In the genomic region with DNA sequence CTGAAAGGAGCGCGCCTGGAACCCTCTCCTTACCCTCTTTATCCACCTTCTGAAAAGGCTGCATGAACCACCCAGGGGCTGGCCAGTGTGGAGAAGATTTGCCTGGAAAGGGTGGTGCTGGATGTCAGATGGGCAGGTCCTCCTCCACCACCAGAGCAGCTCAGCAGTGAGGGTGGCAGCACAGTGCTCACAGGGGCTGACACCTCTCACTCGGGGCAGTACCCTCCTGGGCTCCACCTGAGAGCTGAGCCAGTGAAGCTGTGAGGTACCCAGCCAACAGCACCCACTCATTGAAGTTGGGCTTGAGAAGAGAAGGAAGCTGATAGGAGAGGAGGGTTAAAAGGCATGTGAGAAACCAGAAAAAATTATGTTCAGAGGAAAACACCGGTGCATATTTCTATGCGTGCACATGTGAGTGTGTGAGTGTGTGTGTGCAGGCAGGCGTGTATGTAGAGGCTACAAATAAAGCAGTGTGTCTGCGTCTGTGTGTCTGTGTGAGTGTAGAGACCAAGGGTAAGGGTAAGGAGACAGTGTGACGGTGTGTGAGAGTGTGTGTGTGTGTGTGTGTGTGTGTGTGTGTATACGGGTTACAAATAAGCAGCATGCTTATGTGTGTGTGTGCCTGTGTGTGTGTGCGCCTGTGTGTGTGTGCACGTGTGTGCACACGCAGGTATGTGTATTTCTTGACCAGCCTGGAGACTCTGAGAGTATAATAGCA, we compare ENCODE assay signal across 19 cellular contexts. TPM values are rescaled to one million over a fixed set of nuclear protein-coding genes. Genes with fewer than 3 reads are reported as not detected.
DNase-seq lines count a peak whose midpoint lies in the region; ATAC-seq, FAIRE-seq and TF ChIP-seq lines count a peak whose summit lies in the region.
"Had no signal": no experiment of that assay in that cellular context is flagged by ENCODE, and none has a peak within 500 bp of the region (broad histone marks: within the 10 kb centered on the region; RNA-seq: fewer than 3 reads in every experiment).

No MANE protein-coding gene starts in this region.

- no peaks in the 10 kb centered on the region for H3K27me3 ChIP-seq in Loucy (ENCODE audit: insufficient read depth, low read length, poor library complexity, severe bottlenecking)
- no peaks in the 10 kb centered on the region for H3K27me3 ChIP-seq in fibroblast of lung (ENCODE audit: control insufficient read depth, insufficient read depth, low read length)
- H3K27me3 ChIP-seq: cardiac muscle cell had no signal

- H3K9ac ChIP-seq in Loucy (ENCODE audit: low read depth, low read length, poor library complexity, severe bottlenecking) = peak overlapping the region; percentile 25
- H3K9ac ChIP-seq in fibroblast of lung (ENCODE audit: insufficient read depth, low read length) = peak overlapping the region; percentile 21

- TF ChIP-seq CTCF in Loucy (conservative IDR thresholded peaks at IDR 0.05; ENCODE audit: low read length) (no peak), fibroblast of lung (conservative IDR thresholded peaks at IDR 0.05 in 1 of 2, IDR thresholded peaks at IDR 0.05 in 1 of 2; ENCODE audit: low read depth in 1 of 2, low read length in 2 of 2) (no peak)

- H3K36me3 ChIP-seq in Loucy (ENCODE audit: insufficient read depth, low read length) = no peaks in the 10 kb centered on the region
- H3K36me3 ChIP-seq in fibroblast of lung (ENCODE audit: control insufficient read depth, insufficient read depth, low read length) = no peaks in the 10 kb centered on the region
- H3K36me3 ChIP-seq: cardiac muscle cell had no signal

- H3K4me1 ChIP-seq in Loucy (ENCODE audit: insufficient read depth, low read length, poor library complexity, severe bottlenecking) (peaks cover 7% of the 10 kb centered on the region), fibroblast of lung (ENCODE audit: control insufficient read depth, extremely low read depth, insufficient read depth, low read length) (peaks cover 15% of the 10 kb centered on the region)

- peak overlapping the region; percentile 59 for H3K27ac ChIP-seq in fibroblast of lung (ENCODE audit: insufficient read depth, low read length)
- H3K27ac ChIP-seq: cardiac muscle cell had no signal

- H3K4me2 ChIP-seq in Loucy (ENCODE audit: low read depth, low read length, poor library complexity, severe bottlenecking) (no peak overlapping the region), fibroblast of lung (ENCODE audit: extremely low read depth, insufficient read depth, low read length) (no peak overlapping the region)

- no peak overlapping the region for H3K4me3 Mint-ChIP-seq in stimulated activated effector memory CD8-positive, alpha-beta T cell treated with anti-CD3 and anti-CD28 coated beads, Interleukin-12 subunit alpha, Interleukin-12 subunit beta, amount 100 ng/mL, for 72 hours
- H3K4me3 Mint-ChIP-seq: CD4-positive, CD25-positive, alpha-beta regulatory T cell; immature natural killer cell had no signal

- no peaks in the 10 kb centered on the region for H3K9me2 ChIP-seq in Loucy (replicated peaks; ENCODE audit: low read depth, low read length)

- H3K27ac Mint-ChIP-seq in stimulated activated effector memory CD8-positive, alpha-beta T cell treated with anti-CD3 and anti-CD28 coated beads, Interleukin-12 subunit alpha, Interleukin-12 subunit beta, amount 100 ng/mL, for 72 hours = no peak overlapping the region
- H3K27ac Mint-ChIP-seq: CD4-positive, CD25-positive, alpha-beta regulatory T cell; immature natural killer cell had no signal

- no peaks in the 10 kb centered on the region for H3K79me2 ChIP-seq in Loucy (ENCODE audit: insufficient read depth, low read length)
- no peaks in the 10 kb centered on the region for H3K79me2 ChIP-seq in fibroblast of lung (ENCODE audit: control insufficient read depth, insufficient read depth, low read length)

- peak; percentile 5 for FAIRE-seq in GM12891 (lab: Jason Lieb, UNC)
- FAIRE-seq: GM12892 had no signal

- no peak for TF ChIP-seq POLR2A in GM12891 (IDR thresholded peaks at IDR 0.05; ENCODE audit: low read depth, low read length)

- ATAC-seq in stimulated activated effector memory CD8-positive, alpha-beta T cell treated with anti-CD3 and anti-CD28 coated beads, Interleukin-12 subunit alpha, Interleukin-12 subunit beta, amount 100 ng/mL, for 72 hours = peak; percentile 46
- ATAC-seq in HG03159 (IDR thresholded peaks at IDR 0.05; ENCODE audit: unreplicated experiment) = no peak
- no peak for ATAC-seq in GM19463 (IDR thresholded peaks at IDR 0.05; ENCODE audit: unreplicated experiment)

- H3K9me3 ChIP-seq in Loucy (ENCODE audit: insufficient read depth, low read depth, low read length) = no peaks in the 10 kb centered on the region
- no peaks in the 10 kb centered on the region for H3K9me3 ChIP-seq in fibroblast of lung (ENCODE audit: control insufficient read depth, insufficient read depth, low read depth, low read length)

- DNase-seq in GM12891 (ENCODE audit: insufficient read length, low spot score) (no peak), fibroblast of lung (ENCODE audit: low read depth in 2 of 2) (no peak), SHP77 (lab: John Stamatoyannopoulos, UW) (no peak)
- DNase-seq in stimulated activated effector memory CD8-positive, alpha-beta T cell treated with anti-CD3 and anti-CD28 coated beads, Interleukin-12 subunit alpha, Interleukin-12 subunit beta, amount 100 ng/mL, for 72 hours (ENCODE audit: low spot score in 2 of 2) = no peak
- DNase-seq: CD4-positive, CD25-positive, alpha-beta regulatory T cell; immature natural killer cell; KG1; NCI-H1417 treated with DMSO at 0.1 percent for 48 hours; NCI-H226; Right ventricle myocardium superior; stimulated activated naive CD4-positive, alpha-beta T cell had no signal

- H3K4me3 ChIP-seq in Loucy (ENCODE audit: low read length, poor library complexity, severe bottlenecking) (no peak overlapping the region), fibroblast of lung (replicated peaks in 1 of 4; ENCODE audit: control extremely low read depth in 1 of 4, insufficient read depth in 1 of 4, low read depth in 3 of 4, low read length in 4 of 4) (no peak overlapping the region)
- H3K4me3 ChIP-seq: cardiac muscle cell had no signal

- H4K20me1 ChIP-seq in Loucy (ENCODE audit: insufficient read depth, low read length, poor library complexity, severe bottlenecking) (no peaks in the 10 kb centered on the region), fibroblast of lung (ENCODE audit: control insufficient read depth, extremely low read depth, insufficient read depth, low read length) (no peaks in the 10 kb centered on the region)

- H3K36me3 Mint-ChIP-seq in stimulated activated effector memory CD8-positive, alpha-beta T cell treated with anti-CD3 and anti-CD28 coated beads, Interleukin-12 subunit alpha, Interleukin-12 subunit beta, amount 100 ng/mL, for 72 hours = no peaks in the 10 kb centered on the region
- H3K36me3 Mint-ChIP-seq: CD4-positive, CD25-positive, alpha-beta regulatory T cell; immature natural killer cell had no signal

- H2AFZ ChIP-seq in Loucy (ENCODE audit: low read length) = 0 out of 2 replicates have a peak overlapping the region, but pooled peaks have one; percentile 52
- no peak overlapping the region for H2AFZ ChIP-seq in fibroblast of lung (ENCODE audit: low read length)

- no peaks in the 10 kb centered on the region for H3F3A ChIP-seq in Loucy (ENCODE audit: low read depth)

- no peaks in the 10 kb centered on the region for H3K4me1 Mint-ChIP-seq in stimulated activated effector memory CD8-positive, alpha-beta T cell treated with anti-CD3 and anti-CD28 coated beads, Interleukin-12 subunit alpha, Interleukin-12 subunit beta, amount 100 ng/mL, for 72 hours
- H3K4me1 Mint-ChIP-seq: immature natural killer cell had no signal

- H3K9me3 Mint-ChIP-seq in stimulated activated effector memory CD8-positive, alpha-beta T cell treated with anti-CD3 and anti-CD28 coated beads, Interleukin-12 subunit alpha, Interleukin-12 subunit beta, amount 100 ng/mL, for 72 hours = no peaks in the 10 kb centered on the region
- H3K9me3 Mint-ChIP-seq: CD4-positive, CD25-positive, alpha-beta regulatory T cell; immature natural killer cell had no signal

TF ChIP-seq in GM12891, 5 proteins besides CTCF, POLR2A, EP300 and RAD21:
- no peak for TF ChIP-seq POLR2AphosphoS5 (IDR thresholded peaks at IDR 0.05; ENCODE audit: low read depth, low read length)
- no peak for TF ChIP-seq SPI1 (IDR thresholded peaks at IDR 0.05; ENCODE audit: low read depth, low read length)
- TF ChIP-seq PAX5 (IDR thresholded peaks at IDR 0.05; ENCODE audit: insufficient read depth, low read length, severe bottlenecking) = no peak
- no peak for TF ChIP-seq TAF1 (IDR thresholded peaks at IDR 0.05; ENCODE audit: low read depth, low read length)
- TF ChIP-seq POU2F2 (IDR thresholded peaks at IDR 0.05; ENCODE audit: low read depth, low read length) = no peak
TF ChIP-seq in GM12891: peak in this region for 0.

RNA-seq across cellular contexts. Expression of gene TEX44, which starts 40.8 kb away (rescaled TPM):
- polyA plus RNA-seq in GM12891 (2012; ENCODE audit: low read depth, missing spikeins) = not detected
- not detected in 2 replicates for total RNA-seq in fibroblast of lung
- polyA plus RNA-seq in fibroblast of lung = not detected in 2 replicates
- not detected in 2 replicates for polyA plus RNA-seq in fibroblast of lung (2012)
- not detected in 2 replicates for polyA minus RNA-seq in fibroblast of lung (ENCODE audit: low replicate concordance)
- total RNA-seq: cardiac muscle cell; CD4-positive, CD25-positive, alpha-beta regulatory T cell; mesenteric fat pad; osteocyte; Right ventricle myocardium superior; skeletal muscle tissue had no signal
- polyA plus RNA-seq: cardiac muscle cell; CD4-positive, CD25-positive, alpha-beta regulatory T cell; immature natural killer cell had no signal
